19 cellular contexts compared by ENCODE assay signal in genomic region chr7:39480901-39481300, GRCh38.
"Had no signal": no experiment of that assay in that cellular context is flagged by ENCODE, and none has a peak within 500 bp of the region (broad histone marks: within the 10 kb centered on the region; RNA-seq: fewer than 3 reads in every experiment).

No MANE protein-coding gene starts in this region.

- DNase-seq: KBM-7, MV-4-11, NCI-H1048, NCI-H1105 treated with DMSO at 0.1 percent for 48 hours, NCI-H1417 treated with DMSO at 0.1 percent for 48 hours, NCI-H146, NCI-H1694 treated with DMSO at 0.1 percent for 48 hours, NCI-H1930, NCI-H2081, NCI-H2107, NCI-H226, NCI-H446, NCI-H510A, NCI-H524 treated with DMSO at 0.1 percent for 48 hours, NCI-H69, NCI-H774, SHP77, SK-N-SH, SW 1271 had no signal
